In genomic region chr5:38472541-38472940, GRCh38 we compare ENCODE assay signal across 28 cellular contexts.
"Had no signal": no experiment of that assay in that cellular context is flagged by ENCODE, and none has a peak within 500 bp of the region (broad histone marks: within the 10 kb centered on the region; RNA-seq: fewer than 3 reads in every experiment).

No MANE protein-coding gene starts in this region.

- H3K27me3 ChIP-seq: brain microvascular endothelial cell had no signal

- H3K9me3 Mint-ChIP-seq: activated CD4-positive, alpha-beta memory T cell treated with anti-CD3 and anti-CD28 coated beads, Interleukin-2, amount 10 ng/mL, durations not matched to agents 7 days and 5 days; activated naive CD8-positive, alpha-beta T cell treated with anti-CD3 and anti-CD28 coated beads for 36 hours; activated T-cell treated with anti-CD3 and anti-CD28 coated beads, Interleukin-2, amount 50 U/mL, for 72 hours; activated T-helper 17 cell treated with anti-CD3 and anti-CD28 coated beads, Interleukin-2, amount 50 U/mL, for 72 hours had no signal

- FAIRE-seq: RCC 7860 had no signal

- ATAC-seq: activated CD8-positive, alpha-beta memory T cell treated with anti-CD3 and anti-CD28 coated beads, Interleukin-2, amount 10 ng/mL, durations not matched to agents 7 days and 5 days; activated T-cell treated with anti-CD3 and anti-CD28 coated beads, Interleukin-2, amount 50 U/mL, for 72 hours; activated T-helper 17 cell treated with anti-CD3 and anti-CD28 coated beads, Interleukin-2, amount 50 U/mL, for 72 hours had no signal

- DNase-seq: activated CD4-positive, alpha-beta memory T cell treated with anti-CD3 and anti-CD28 coated beads, Interleukin-2, amount 10 ng/mL, durations not matched to agents 7 days and 5 days; activated CD4-positive, alpha-beta T cell treated with anti-CD3 and anti-CD28 coated beads for 1 hour; activated CD4-positive, alpha-beta T cell treated with anti-CD3 and anti-CD28 coated beads for 48 hours; activated CD4-positive, CD25-positive, alpha-beta regulatory T cell; activated CD8-positive, alpha-beta memory T cell treated with anti-CD3 and anti-CD28 coated beads for 24 hours; activated CD8-positive, alpha-beta memory T cell treated with anti-CD3 and anti-CD28 coated beads, Interleukin-2, amount 10 ng/mL, durations not matched to agents 7 days and 5 days; activated CD8-positive, alpha-beta memory T cell treated with anti-CD3 and anti-CD28 coated beads, Interleukin-2, amount 50 U/mL, for 48 hours; activated effector memory CD4-positive, alpha-beta T cell treated with anti-CD3 and anti-CD28 coated beads, Interleukin-2, amount 50 U/mL, for 16 hours; activated naive CD4-positive, alpha-beta T cell; activated naive CD4-positive, alpha-beta T cell treated with anti-CD3 and anti-CD28 coated beads, Interleukin-2, amount 50 U/mL, for 16 hours; activated naive CD8-positive, alpha-beta T cell treated with anti-CD3 and anti-CD28 coated beads for 36 hours; activated T-cell treated with anti-CD3 and anti-CD28 coated beads, Interleukin-2, amount 50 U/mL, for 72 hours; amniotic stem cell; aorta; brain microvascular endothelial cell; NCI-H1417 treated with DMSO at 0.1 percent for 48 hours; NCI-H187 treated with DMSO at 0.1 percent for 48 hours; NCI-H446; NCI-H526 treated with DMSO at 0.1 percent for 48 hours; NCI-H774; PC-9; SW 1271; T-helper 1 cell; T-helper 2 cell; T-helper 9 cell; WERI-Rb-1 had no signal

- H2AFZ ChIP-seq: PC-9 had no signal

- H3K27ac Mint-ChIP-seq: activated CD4-positive, alpha-beta memory T cell treated with anti-CD3 and anti-CD28 coated beads, Interleukin-2, amount 10 ng/mL, durations not matched to agents 7 days and 5 days; activated CD8-positive, alpha-beta memory T cell treated with anti-CD3 and anti-CD28 coated beads, Interleukin-2, amount 10 ng/mL, durations not matched to agents 7 days and 5 days; activated naive CD8-positive, alpha-beta T cell treated with anti-CD3 and anti-CD28 coated beads for 36 hours; activated T-cell treated with anti-CD3 and anti-CD28 coated beads, Interleukin-2, amount 50 U/mL, for 72 hours; activated T-helper 17 cell treated with anti-CD3 and anti-CD28 coated beads, Interleukin-2, amount 50 U/mL, for 72 hours had no signal

- H3K27ac ChIP-seq: brain microvascular endothelial cell, PC-9, WERI-Rb-1 had no signal

- H3K4me3 ChIP-seq: PC-9 had no signal

- H3K4me2 ChIP-seq: PC-9 had no signal

- H3K36me3 ChIP-seq: brain microvascular endothelial cell, WERI-Rb-1 had no signal

- H3K4me3 Mint-ChIP-seq: activated CD4-positive, alpha-beta memory T cell treated with anti-CD3 and anti-CD28 coated beads, Interleukin-2, amount 10 ng/mL, durations not matched to agents 7 days and 5 days; activated CD8-positive, alpha-beta memory T cell treated with anti-CD3 and anti-CD28 coated beads, Interleukin-2, amount 10 ng/mL, durations not matched to agents 7 days and 5 days; activated naive CD8-positive, alpha-beta T cell treated with anti-CD3 and anti-CD28 coated beads for 36 hours; activated T-cell treated with anti-CD3 and anti-CD28 coated beads, Interleukin-2, amount 50 U/mL, for 72 hours; activated T-helper 17 cell treated with anti-CD3 and anti-CD28 coated beads, Interleukin-2, amount 50 U/mL, for 72 hours had no signal

- H3K36me3 Mint-ChIP-seq: activated CD8-positive, alpha-beta memory T cell treated with anti-CD3 and anti-CD28 coated beads, Interleukin-2, amount 10 ng/mL, durations not matched to agents 7 days and 5 days; activated naive CD8-positive, alpha-beta T cell treated with anti-CD3 and anti-CD28 coated beads for 36 hours had no signal

- H3K4me1 Mint-ChIP-seq: activated CD4-positive, alpha-beta memory T cell treated with anti-CD3 and anti-CD28 coated beads, Interleukin-2, amount 10 ng/mL, durations not matched to agents 7 days and 5 days; activated CD8-positive, alpha-beta memory T cell treated with anti-CD3 and anti-CD28 coated beads, Interleukin-2, amount 10 ng/mL, durations not matched to agents 7 days and 5 days; activated naive CD8-positive, alpha-beta T cell treated with anti-CD3 and anti-CD28 coated beads for 36 hours; activated T-helper 17 cell treated with anti-CD3 and anti-CD28 coated beads, Interleukin-2, amount 50 U/mL, for 72 hours had no signal
